ENCODE assay signal across 11 cellular contexts in genomic region chr12:42119085-42119633, GRCh38. TPM values are rescaled to one million over a fixed set of nuclear protein-coding genes. Genes with fewer than 3 reads are reported as not detected.
A peak's percentile ranks its signal among the peaks of the same experiment; 100 is the strongest.
DNase-seq lines count a peak whose midpoint lies in the region; ATAC-seq, FAIRE-seq and TF ChIP-seq lines count a peak whose summit lies in the region.
"Had no signal": no experiment of that assay in that cellular context is flagged by ENCODE, and none has a peak within 500 bp of the region (broad histone marks: within the 10 kb centered on the region; RNA-seq: fewer than 3 reads in every experiment).

No MANE protein-coding gene starts in this region.

- H3K4me3 ChIP-seq in IMR-90 (ENCODE audit: insufficient read depth, low read depth, low read length) (no peak overlapping the region), K562 (no peak overlapping the region)

- no peak overlapping the region for H3K4me3 Mint-ChIP-seq in natural killer cell treated with Interleukin-12 subunit alpha and Interleukin-12 subunit beta and Interleukin-15 and Interleukin-18, amount 100 ng/mL, for 72 hours
- H3K4me3 Mint-ChIP-seq: type B pancreatic cell had no signal

- H3K56ac ChIP-seq in IMR-90 (ENCODE audit: extremely low read depth, insufficient read depth, low read length) = no peak overlapping the region

- H3K9me1 ChIP-seq in IMR-90 (ENCODE audit: insufficient read depth, low read length) (no peaks in the 10 kb centered on the region), K562 (ENCODE audit: control insufficient read depth, insufficient read depth, low read length) (peaks cover 2% of the 10 kb centered on the region)

- 0% methylated on average over 1 of the region's 2 CpGs; no CpG with 5 or more reads in 1 of the 2 experiments for WGBS in IMR-90 (ENCODE audit: extremely low coverage in 2 of 2, insufficient read length in 1 of 2), 2 experiments
- WGBS in K562 (ENCODE audit: insufficient coverage, low coverage, missing lambda C conversion rate) = 24% methylated on average over 2 of the region's 2 CpGs

- no peak overlapping the region for H3K18ac ChIP-seq in IMR-90 (ENCODE audit: low read depth, low read length)

- peaks cover 1% of the 10 kb centered on the region for H3K9me3 Mint-ChIP-seq in natural killer cell treated with Interleukin-12 subunit alpha and Interleukin-12 subunit beta and Interleukin-15 and Interleukin-18, amount 100 ng/mL, for 72 hours

- no peaks in the 10 kb centered on the region for H3K36me3 ChIP-seq in IMR-90 (ENCODE audit: control insufficient read depth, insufficient read depth, low read length)
- H3K36me3 ChIP-seq in K562 (ENCODE audit: control insufficient read depth, insufficient read depth, low read length) = peaks cover 6% of the 10 kb centered on the region; the same call in 1 of the 3 replicates

- H3K4me1 Mint-ChIP-seq in natural killer cell treated with Interleukin-12 subunit alpha and Interleukin-12 subunit beta and Interleukin-15 and Interleukin-18, amount 100 ng/mL, for 72 hours (ENCODE audit: low read depth in 2 of 2) = peaks cover 20 to 32% of the 10 kb centered on the region in 2 donors

- H4K20me1 ChIP-seq in IMR-90 (ENCODE audit: insufficient read depth, low read length) (no peaks in the 10 kb centered on the region), K562 (replicated peaks; ENCODE audit: control insufficient read depth, insufficient read depth, low read length) (no peaks in the 10 kb centered on the region)

- H3K4me1 ChIP-seq in IMR-90 (ENCODE audit: control insufficient read depth, insufficient read depth, low read length) (peaks cover 3% of the 10 kb centered on the region; the same call in 1 of the 2 replicates), K562 (replicated peaks in 1 of 2; ENCODE audit: control insufficient read depth in 2 of 2, insufficient read depth in 2 of 2, low read length in 2 of 2) (no peaks in the 10 kb centered on the region)

- no peak overlapping the region for H2BK20ac ChIP-seq in IMR-90 (ENCODE audit: low read depth, low read length)

- no peak overlapping the region for H4K91ac ChIP-seq in IMR-90 (ENCODE audit: insufficient read depth, low read depth, low read length)

- no peak overlapping the region for H4K5ac ChIP-seq in IMR-90 (ENCODE audit: low read depth, low read length)

- no peak overlapping the region for H3K23ac ChIP-seq in IMR-90 (ENCODE audit: low read depth, low read length)

- H3K36me3 Mint-ChIP-seq in natural killer cell treated with Interleukin-12 subunit alpha and Interleukin-12 subunit beta and Interleukin-15 and Interleukin-18, amount 100 ng/mL, for 72 hours = peaks cover 26% of the 10 kb centered on the region

- ATAC-seq in IMR-90 (ENCODE audit: low read depth) (peak; percentile 96), K562 (no peak)
- peak in 1 of 2 donors; percentile 48 for ATAC-seq in natural killer cell treated with Interleukin-12 subunit alpha and Interleukin-12 subunit beta and Interleukin-15 and Interleukin-18, amount 100 ng/mL, for 72 hours

- DNase-seq in Daoy (ENCODE audit: low read depth) (peak; percentile 44), IMR-90 (peak; percentile 97), K562 (ENCODE audit: extremely low read depth in 1 of 4, low spot score in 3 of 4) (no peak), GM19240 (ENCODE audit: insufficient read length, low spot score) (no peak), NCI-H1092 (lab: John Stamatoyannopoulos, UW) (no peak), DMS79 treated with DMSO at 0.1 percent for 48 hours (lab: John Stamatoyannopoulos, UW) (no peak), GM10248 (ENCODE audit: extremely low spot score) (no peak)
- no peak for DNase-seq in natural killer cell treated with Interleukin-12 subunit alpha and Interleukin-12 subunit beta and Interleukin-15 and Interleukin-18, amount 100 ng/mL, for 72 hours (ENCODE audit: low spot score)
- DNase-seq: activated naive CD4-positive, alpha-beta T cell; DMS53 had no signal

- H3K27ac ChIP-seq in IMR-90 (ENCODE audit: insufficient read depth, low read length) (no peak overlapping the region), K562 (ENCODE audit: extremely low read depth, low read depth, low read length) (no peak overlapping the region)

- CTCF ChIA-PET in IMR-90 (lab: Yijun Ruan, JAX) = interaction anchor here (1.1 kb wide), 1 partner anchor 9 kb away, joined by 3 read pairs; no protein-coding TSS in a partner anchor
- CTCF ChIA-PET in K562 (lab: Yijun Ruan, JAX; ENCODE audit: low intra/inter-chr PET ratio) = no interaction called here
- CTCF ChIA-PET in GM10248 (lab: Yijun Ruan, JAX) = interaction anchor here (1.1 kb wide), 1 partner anchor 15 kb away, joined by 4 read pairs; no protein-coding TSS in a partner anchor

- in situ Hi-C loops in IMR-90 (cut with MboI; ENCODE audit: low sequenced_read_pairs) (no loop called here), K562 (cut with MboI) (no loop called here)

- no peak for FAIRE-seq in K562 (lab: Jason Lieb, UNC)

- no peaks in the 10 kb centered on the region for H3K27me3 Mint-ChIP-seq in natural killer cell treated with Interleukin-12 subunit alpha and Interleukin-12 subunit beta and Interleukin-15 and Interleukin-18, amount 100 ng/mL, for 72 hours
- H3K27me3 Mint-ChIP-seq: type B pancreatic cell had no signal

- no peak overlapping the region for H2BK15ac ChIP-seq in IMR-90 (ENCODE audit: low read depth, low read length)

- TF ChIP-seq CTCF in IMR-90 (conservative IDR thresholded peaks at IDR 0.05; ENCODE audit: low read depth, low read length) (no peak), K562 (IDR thresholded peaks at IDR 0.05 in 2 of 3, conservative IDR thresholded peaks at IDR 0.05 in 1 of 3; ENCODE audit: insufficient read depth in 2 of 3, low read depth in 1 of 3, low read length in 3 of 3) (no peak), GM10248 (IDR thresholded peaks at IDR 0.05; ENCODE audit: control extremely low read depth, extremely low read depth, low read depth, missing control alignments) (no peak)

- intact Hi-C loops in IMR-90 (cut with micrococcal nuclease) (loop anchor here (5.0 kb wide), 1 partner anchor 1172 kb away; no protein-coding TSS in a partner anchor), K562 (cut with micrococcal nuclease) (no loop called here)

- no peak overlapping the region for H3K4me2 ChIP-seq in IMR-90 (ENCODE audit: low read depth, low read length)
- H3K4me2 ChIP-seq in K562 (ENCODE audit: insufficient read depth, low read length) = no peak overlapping the region

- H2AK9ac ChIP-seq in IMR-90 (replicated peaks; ENCODE audit: low read depth, low read length, poor library complexity) = no peak overlapping the region

- H2AK5ac ChIP-seq in IMR-90 (ENCODE audit: low read depth, low read length) = no peak overlapping the region

- no peaks in the 10 kb centered on the region for H3K9me3 ChIP-seq in IMR-90 (ENCODE audit: control insufficient read depth, insufficient read depth, low read length)
- no peaks in the 10 kb centered on the region for H3K9me3 ChIP-seq in K562 (replicated peaks; ENCODE audit: control insufficient read depth, insufficient read depth, low read depth, low read length)

- TF ChIP-seq EP300 in K562 (IDR thresholded peaks at IDR 0.05; ENCODE audit: low read length) = no peak

- TF ChIP-seq POLR2A in IMR-90 (IDR thresholded peaks at IDR 0.05; ENCODE audit: low read depth, low read length) (no peak), K562 (conservative IDR thresholded peaks at IDR 0.05) (no peak)

- H2AFZ ChIP-seq in IMR-90 (replicated peaks; ENCODE audit: low read length, poor library complexity) (no peak overlapping the region), K562 (ENCODE audit: low read depth, low read length) (no peak overlapping the region)

- H3K79me2 ChIP-seq in K562 (ENCODE audit: control insufficient read depth, insufficient read depth, low read length) = no peaks in the 10 kb centered on the region

- BruUV-seq in IMR-90 (replicated peaks; lab: Mats Ljungman, UMichigan) (no TSS peak), K562 (replicated peaks; lab: Mats Ljungman, UMichigan) (no TSS peak)

- H3K27me3 ChIP-seq in IMR-90 (ENCODE audit: control insufficient read depth, insufficient read depth, low read length) (no peaks in the 10 kb centered on the region), K562 (ENCODE audit: control insufficient read depth in 2 of 2, insufficient read depth in 2 of 2, low read length in 2 of 2) (no peaks in the 10 kb centered on the region)

- dilution Hi-C loops in IMR-90 (cut with HindIII; ENCODE audit: low sequenced_read_pairs, unreplicated experiment) = no loop called here

- peak overlapping the region; percentile 84 for H2BK5ac ChIP-seq in IMR-90 (ENCODE audit: low read depth, low read length, poor library complexity, severe bottlenecking)

- 0 out of 2 replicates have a peak overlapping the region, but pooled peaks have one; percentile 3 for H3K4ac ChIP-seq in IMR-90 (ENCODE audit: low read depth, low read length)

- H2BK120ac ChIP-seq in IMR-90 (ENCODE audit: low read depth, low read length) = peak overlapping the region; percentile 16; the same call in 1 of the 2 replicates

- H3K14ac ChIP-seq in IMR-90 (replicated peaks; ENCODE audit: low read depth, low read length) = no peak overlapping the region

- H3K9ac ChIP-seq in IMR-90 (ENCODE audit: low read depth, low read length) (no peak overlapping the region), K562 (ENCODE audit: insufficient read depth in 1 of 2, low read depth in 2 of 2, low read length in 2 of 2) (no peak overlapping the region)

- H3K27ac Mint-ChIP-seq in natural killer cell treated with Interleukin-12 subunit alpha and Interleukin-12 subunit beta and Interleukin-15 and Interleukin-18, amount 100 ng/mL, for 72 hours = peak overlapping the region; percentile 18 to 61
- H3K27ac Mint-ChIP-seq: type B pancreatic cell had no signal

- no peak overlapping the region for H4K8ac ChIP-seq in IMR-90 (ENCODE audit: low read depth in 2 of 2, low read length in 2 of 2)

- H3K79me1 ChIP-seq in IMR-90 (ENCODE audit: low read depth in 1 of 2, low read length in 2 of 2) = peaks cover 12 to 16% of the 10 kb centered on the region in 2 experiments; a peak in 3 of 4 replicates

- POLR2A ChIA-PET in IMR-90 (lab: Charles Lee; ENCODE audit: unreplicated experiment) (no interaction called here), K562 (lab: Yijun Ruan, JAX) (interaction anchor here (0.7 to 1.3 kb wide), 2 partner anchors 9 to 40 kb away, joined by 3 read pairs; no protein-coding TSS in a partner anchor), GM10248 (lab: Yijun Ruan, JAX) (no interaction called here)

- TF ChIP-seq RAD21 in IMR-90 (IDR thresholded peaks at IDR 0.05; ENCODE audit: low read length) (no peak), K562 (CRISPR knock-in tag; conservative IDR thresholded peaks at IDR 0.05 in 1 of 2, IDR thresholded peaks at IDR 0.05 in 1 of 2) (no peak)

RNA-seq across cellular contexts. Expression of gene GXYLT1, which starts 25.5 kb away (rescaled TPM):
- 28.8 and 29.9 TPM in 2 replicates for total RNA-seq in Daoy (2014; rRNA removed; shearing (Covaris generic))
- 8.6 and 18.1 TPM in 2 replicates for total RNA-seq in IMR-90 (2012; rRNA removed)
- polyA plus RNA-seq in IMR-90 (2012; rRNA removed) = 6.4 and 8.5 TPM in 2 replicates
- polyA plus RNA-seq in IMR-90 (2012; cell fraction: cytosol; rRNA removed) = 1.6 and 2.1 TPM in 2 replicates
- 1.2 and 4.1 TPM in 2 replicates for polyA plus RNA-seq in IMR-90 (2012; cell fraction: nucleus; rRNA removed; ENCODE audit: low replicate concordance)
- total RNA-seq in K562 (2011; cell fraction: chromatin; rRNA removed; ENCODE audit: low replicate concordance) = 6.4 and 19.2 TPM in 2 replicates
- 2.7 and 3.2 TPM in 2 replicates for total RNA-seq in K562 (2011; cell fraction: nucleolus; rRNA removed)
- total RNA-seq in K562 (2011; cell fraction: nucleoplasm; rRNA removed) = 8.8 and 15.0 TPM in 2 replicates
- 4.7 and 5.5 TPM in 2 replicates for total RNA-seq in K562 (2014; rRNA removed)
- total RNA-seq in K562 (2014; rRNA removed; fragmentation: Illumina TruSeq; extraction: Trizol) = 4.8 and 5.4 TPM in 2 replicates
- 4.6 TPM in 2 replicates for total RNA-seq in K562 (2015; rRNA removed; fragmentation: Illumina TruSeq; extraction: Trizol)
- total RNA-seq in K562 (2021) = 4.7 and 6.8 TPM in 2 replicates
- 5.4 and 9.3 TPM in 2 replicates for polyA plus RNA-seq in K562 (2011; rRNA removed)
- 1.4 and 2.4 TPM in 2 replicates for polyA plus RNA-seq in K562 (2011; cell fraction: cytosol; rRNA removed)
- 2.1 and 2.3 TPM in 2 replicates for polyA plus RNA-seq in K562 (2011; cell fraction: nucleus; rRNA removed)
- 5.2 and 5.9 TPM in 2 replicates for polyA plus RNA-seq in K562 (2012)
- polyA plus RNA-seq in K562 (2014; fragmentation: Illumina TruSeq; extraction: Trizol) = 6.3 and 7.0 TPM in 2 replicates
- polyA plus RNA-seq in K562 (2014; fragmentation: Nextera tagmentation; extraction: Ambion mirVana) = 1 to 10 TPM; 1.4 to 1.7 TPM
- polyA plus RNA-seq in K562 (2014; rRNA removed) = 4.5 and 5.5 TPM in 2 replicates
- polyA minus RNA-seq in K562 (2011; rRNA and poly(A)+ RNA removed) = 10.5 and 14.0 TPM in 2 replicates
- polyA minus RNA-seq in K562 (2011; cell fraction: cytosol; rRNA and poly(A)+ RNA removed) = 5.0 and 6.3 TPM in 2 replicates
- 3.2 and 4.4 TPM in 2 replicates for polyA minus RNA-seq in K562 (2011; cell fraction: nucleus; rRNA and poly(A)+ RNA removed)
- 10 to 100 TPM; 10.3 to 12.2 TPM for total RNA-seq in natural killer cell treated with Interleukin-12 subunit alpha and Interleukin-12 subunit beta and Interleukin-15 and Interleukin-18, amount 100 ng/mL, for 72 hours

Comparison
In these comparisons a context has a peak if more than half of its experiments do, and no peak if none do; other contexts are left out.
1. DNase-seq: peak in Daoy (single experiment) and IMR-90 (single experiment); none in K562 (0 of 4), natural killer cell treated with Interleukin-12 subunit alpha and Interleukin-12 subunit beta and Interleukin-15 and Interleukin-18, amount 100 ng/mL, for 72 hours (single experiment), GM19240 (single experiment), NCI-H1092 (single experiment), DMS79 treated with DMSO at 0.1 percent for 48 hours (single experiment) and GM10248 (single experiment).